Comparison of ENCODE assay signal across 21 cellular contexts in genomic region chr10:69139961-69140360, GRCh38. TPM values are rescaled to one million over a fixed set of nuclear protein-coding genes. Genes with fewer than 3 reads are reported as not detected.
DNase-seq lines count a peak whose midpoint lies in the region; ATAC-seq, FAIRE-seq and TF ChIP-seq lines count a peak whose summit lies in the region.
"Had no signal": no experiment of that assay in that cellular context is flagged by ENCODE, and none has a peak within 500 bp of the region (broad histone marks: within the 10 kb centered on the region; RNA-seq: fewer than 3 reads in every experiment).

No MANE protein-coding gene starts in this region.

- BruUV-seq in K562 (replicated peaks; lab: Mats Ljungman, UMichigan) = no TSS peak

- FAIRE-seq in K562 (lab: Jason Lieb, UNC) = no peak
- FAIRE-seq in kidney (lab: Jason Lieb, UNC) = no peak
- FAIRE-seq: GM12891, GM18507, H1 had no signal

- intact Hi-C loops in K562 (cut with micrococcal nuclease) (no loop called here), kidney (cut with DNase I) (no loop called here)

- TF ChIP-seq EP300 in K562 (IDR thresholded peaks at IDR 0.05; ENCODE audit: low read length) = no peak

- no peaks in the 10 kb centered on the region for H3K27me3 ChIP-seq in K562 (ENCODE audit: control insufficient read depth in 2 of 2, insufficient read depth in 2 of 2, low read length in 2 of 2)

- no peaks in the 10 kb centered on the region; the same call in 1 of the 2 replicates for H4K20me1 ChIP-seq in K562 (replicated peaks; ENCODE audit: control insufficient read depth, insufficient read depth, low read length)

- H3K36me3 Mint-ChIP-seq in T-helper 17 cell (ENCODE audit: low read depth) (peaks cover 2% of the 10 kb centered on the region), chondrocyte (ENCODE audit: low read depth) (peaks cover 10% of the 10 kb centered on the region)

- H3K4me3 Mint-ChIP-seq in T-helper 17 cell = no peak overlapping the region
- no peak overlapping the region for H3K4me3 Mint-ChIP-seq in chondrocyte (ENCODE audit: unreplicated experiment)
- H3K4me3 Mint-ChIP-seq: CD4-positive, CD25-positive, alpha-beta regulatory T cell; CD8-positive, alpha-beta T cell had no signal

- H3K27ac ChIP-seq in K562 (ENCODE audit: extremely low read depth, low read depth, low read length) (no peak overlapping the region), kidney (ENCODE audit: low read depth in 2 of 2, low read length in 2 of 2) (no peak overlapping the region)
- H3K27ac ChIP-seq: C4-2B, GM23248 had no signal

- H3K9ac ChIP-seq in K562 (ENCODE audit: insufficient read depth in 1 of 2, low read depth in 2 of 2, low read length in 2 of 2) = no peak overlapping the region
- no peak overlapping the region for H3K9ac ChIP-seq in kidney (ENCODE audit: low read length in 2 of 2)
- H3K9ac ChIP-seq: GM23248 had no signal

- H3K36me3 ChIP-seq in K562 (ENCODE audit: control insufficient read depth, insufficient read depth, low read length) (peaks cover 43% of the 10 kb centered on the region), kidney (ENCODE audit: control insufficient read depth in 1 of 2, insufficient read depth in 2 of 2, low read length in 2 of 2) (no peaks in the 10 kb centered on the region)

- CTCF ChIA-PET in K562 (lab: Yijun Ruan, JAX; ENCODE audit: low intra/inter-chr PET ratio) = no interaction called here

- H3K27me3 Mint-ChIP-seq in T-helper 17 cell = no peaks in the 10 kb centered on the region
- no peaks in the 10 kb centered on the region for H3K27me3 Mint-ChIP-seq in chondrocyte (ENCODE audit: low read depth)
- H3K27me3 Mint-ChIP-seq: CD4-positive, CD25-positive, alpha-beta regulatory T cell had no signal

- no peak for TF ChIP-seq CTCF in K562 (IDR thresholded peaks at IDR 0.05 in 2 of 3, conservative IDR thresholded peaks at IDR 0.05 in 1 of 3; ENCODE audit: insufficient read depth in 2 of 3, low read depth in 1 of 3, low read length in 3 of 3)
- no peak for TF ChIP-seq CTCF in chondrocyte (IDR thresholded peaks at IDR 0.05)
- TF ChIP-seq CTCF in kidney (IDR thresholded peaks at IDR 0.05; ENCODE audit: borderline replicate concordance, extremely low read depth, insufficient read depth) = no peak

- H3K9me3 ChIP-seq in T-helper 17 cell (ENCODE audit: control insufficient read depth, low read length, poor library complexity, severe bottlenecking) (no peaks in the 10 kb centered on the region), K562 (replicated peaks; ENCODE audit: control insufficient read depth, insufficient read depth, low read depth, low read length) (no peaks in the 10 kb centered on the region), kidney (ENCODE audit: control insufficient read depth in 1 of 2, low read length in 2 of 2) (no peaks in the 10 kb centered on the region)
- H3K9me3 ChIP-seq: Caco-2 had no signal

- H3K4me1 ChIP-seq in K562 (replicated peaks in 1 of 2; ENCODE audit: control insufficient read depth in 2 of 2, insufficient read depth in 2 of 2, low read length in 2 of 2) (no peaks in the 10 kb centered on the region), kidney (ENCODE audit: control insufficient read depth in 1 of 2, insufficient read depth in 1 of 2, low read depth in 1 of 2, low read length in 2 of 2) (no peaks in the 10 kb centered on the region)
- H3K4me1 ChIP-seq: Caco-2 had no signal

- H3K4me1 Mint-ChIP-seq in T-helper 17 cell (peaks cover 23% of the 10 kb centered on the region), chondrocyte (ENCODE audit: low read depth) (no peaks in the 10 kb centered on the region)

- no peak overlapping the region for H3K4me2 ChIP-seq in K562 (ENCODE audit: insufficient read depth, low read length)

- TF ChIP-seq POLR2A in K562 (conservative IDR thresholded peaks at IDR 0.05) = no peak

- DNase-seq in EH (ENCODE audit: low read depth) (peak; percentile 43), EL (peak; percentile 27), T-helper 17 cell (no peak), K562 (ENCODE audit: extremely low read depth in 1 of 4, low spot score in 3 of 4) (no peak), chondrocyte (ENCODE audit: low spot score) (no peak), HuH-7.5 (ENCODE audit: low spot score) (no peak), kidney (no peak)
- DNase-seq: Caco-2; CD4-positive, CD25-positive, alpha-beta regulatory T cell; CD8-positive, alpha-beta T cell; DMS153; DND-41; GF-D8; GM23248; H7; HCEC 1CT had no signal

- in situ Hi-C loops in K562 (cut with MboI) = no loop called here

- no peak for ATAC-seq in T-helper 17 cell
- ATAC-seq in K562 = no peak
- no peak for ATAC-seq in GM21360 (IDR thresholded peaks at IDR 0.05; ENCODE audit: unreplicated experiment)
- ATAC-seq: CD8-positive, alpha-beta T cell had no signal

- H2AFZ ChIP-seq in K562 (ENCODE audit: low read depth, low read length) = no peak overlapping the region
- H2AFZ ChIP-seq: GM23248 had no signal

- TF ChIP-seq RAD21 in K562 (CRISPR knock-in tag; conservative IDR thresholded peaks at IDR 0.05 in 1 of 2, IDR thresholded peaks at IDR 0.05 in 1 of 2) = no peak

- no peaks in the 10 kb centered on the region for H3K9me3 Mint-ChIP-seq in chondrocyte (ENCODE audit: low read depth)
- H3K9me3 Mint-ChIP-seq: CD8-positive, alpha-beta T cell had no signal

- no peak overlapping the region for H3K4me3 ChIP-seq in K562
- H3K4me3 ChIP-seq in kidney (ENCODE audit: low read length in 2 of 2) = no peak overlapping the region
- H3K4me3 ChIP-seq: GM23248 had no signal

- peaks cover 72% of the 10 kb centered on the region for H3K79me2 ChIP-seq in K562 (ENCODE audit: control insufficient read depth, insufficient read depth, low read length)

- no peaks in the 10 kb centered on the region for H3K9me1 ChIP-seq in K562 (ENCODE audit: control insufficient read depth, insufficient read depth, low read length)

- WGBS in K562 (ENCODE audit: insufficient coverage, low coverage, missing lambda C conversion rate) = 79% methylated on average over 2 of the region's 2 CpGs

- H3K27ac Mint-ChIP-seq in T-helper 17 cell (peak overlapping the region; percentile 56), chondrocyte (ENCODE audit: unreplicated experiment) (no peak overlapping the region)
- H3K27ac Mint-ChIP-seq: CD8-positive, alpha-beta T cell had no signal

- POLR2A ChIA-PET in K562 (lab: Yijun Ruan, JAX) = interaction anchor here (0.6 to 1.3 kb wide), 2 partner anchors 15 to 772 kb away, joined by 4 to 5 read pairs; no protein-coding TSS in a partner anchor

RNA-seq across cellular contexts. Expression of gene VPS26A, which starts 16.0 kb away (rescaled TPM):
- total RNA-seq in T-helper 17 cell = 10 to 100 TPM; 28.7 to 36.7 TPM
- total RNA-seq in K562 (2011; cell fraction: chromatin; rRNA removed; ENCODE audit: low replicate concordance) = 5.9 and 44.1 TPM in 2 replicates
- 3.3 and 5.4 TPM in 2 replicates for total RNA-seq in K562 (2011; cell fraction: nucleolus; rRNA removed)
- 12.9 and 27.5 TPM in 2 replicates for total RNA-seq in K562 (2011; cell fraction: nucleoplasm; rRNA removed)
- 41.7 and 47.1 TPM in 2 replicates for total RNA-seq in K562 (2014; rRNA removed)
- total RNA-seq in K562 (2014; rRNA removed; fragmentation: Illumina TruSeq; extraction: Trizol) = 61.6 and 78.9 TPM in 2 replicates
- 52.7 and 58.7 TPM in 2 replicates for total RNA-seq in K562 (2015; rRNA removed; fragmentation: Illumina TruSeq; extraction: Trizol)
- total RNA-seq in K562 (2021) = 80.9 and 83.1 TPM in 2 replicates
- 36.9 and 64.0 TPM in 2 replicates for polyA plus RNA-seq in K562 (2011; rRNA removed)
- polyA plus RNA-seq in K562 (2011; cell fraction: cytosol; rRNA removed) = 4.7 and 13.5 TPM in 2 replicates
- 4.1 and 7.3 TPM in 2 replicates for polyA plus RNA-seq in K562 (2011; cell fraction: nucleus; rRNA removed)
- polyA plus RNA-seq in K562 (2012) = 70.0 and 81.1 TPM in 2 replicates
- polyA plus RNA-seq in K562 (2014; fragmentation: Illumina TruSeq; extraction: Trizol) = 81.9 and 85.9 TPM in 2 replicates
- polyA plus RNA-seq in K562 (2014; fragmentation: Nextera tagmentation; extraction: Ambion mirVana) = 100 to 1,000 TPM; 117 to 137 TPM
- polyA plus RNA-seq in K562 (2014; rRNA removed) = 63.2 and 69.3 TPM in 2 replicates
- polyA minus RNA-seq in K562 (2011; rRNA and poly(A)+ RNA removed) = 40.8 and 41.4 TPM in 2 replicates
- 18.8 and 21.5 TPM in 2 replicates for polyA minus RNA-seq in K562 (2011; cell fraction: cytosol; rRNA and poly(A)+ RNA removed)
- polyA minus RNA-seq in K562 (2011; cell fraction: nucleus; rRNA and poly(A)+ RNA removed) = 2.8 and 6.4 TPM in 2 replicates
- 51.7 to 66.3 TPM (median 61.6 TPM) in 3 replicates for total RNA-seq in chondrocyte
- total RNA-seq in kidney = 52.5 TPM
- polyA plus RNA-seq in kidney (ENCODE audit: insufficient read depth, low read depth, low replicate concordance) = 38.9 TPM

RNA-seq across cellular contexts. Expression of gene SUPV3L1, which starts 40.1 kb away (rescaled TPM):
- total RNA-seq in T-helper 17 cell = 10 to 100 TPM; 42.2 to 64.1 TPM
- 72.0 and 118 TPM in 2 replicates for total RNA-seq in K562 (2011; cell fraction: chromatin; rRNA removed; ENCODE audit: low replicate concordance)
- total RNA-seq in K562 (2011; cell fraction: nucleolus; rRNA removed) = 52.4 and 53.4 TPM in 2 replicates
- 71.7 and 77.1 TPM in 2 replicates for total RNA-seq in K562 (2011; cell fraction: nucleoplasm; rRNA removed)
- 69.9 and 81.4 TPM in 2 replicates for total RNA-seq in K562 (2014; rRNA removed)
- 97.2 and 109 TPM in 2 replicates for total RNA-seq in K562 (2014; rRNA removed; fragmentation: Illumina TruSeq; extraction: Trizol)
- 84.7 and 85.0 TPM in 2 replicates for total RNA-seq in K562 (2015; rRNA removed; fragmentation: Illumina TruSeq; extraction: Trizol)
- 92.6 and 103 TPM in 2 replicates for total RNA-seq in K562 (2021)
- polyA plus RNA-seq in K562 (2011; rRNA removed) = 83.3 and 94.8 TPM in 2 replicates
- 51.6 and 77.5 TPM in 2 replicates for polyA plus RNA-seq in K562 (2011; cell fraction: cytosol; rRNA removed)
- polyA plus RNA-seq in K562 (2011; cell fraction: nucleus; rRNA removed) = 58.7 and 70.3 TPM in 2 replicates
- 57.6 and 58.4 TPM in 2 replicates for polyA plus RNA-seq in K562 (2012)
- polyA plus RNA-seq in K562 (2014; fragmentation: Illumina TruSeq; extraction: Trizol) = 116 and 156 TPM in 2 replicates
- polyA plus RNA-seq in K562 (2014; fragmentation: Nextera tagmentation; extraction: Ambion mirVana) = 10 to 100 TPM; 45.2 to 66.1 TPM
- 93.3 and 106 TPM in 2 replicates for polyA plus RNA-seq in K562 (2014; rRNA removed)
- polyA minus RNA-seq in K562 (2011; rRNA and poly(A)+ RNA removed) = 241 and 312 TPM in 2 replicates
- 89.6 and 115 TPM in 2 replicates for polyA minus RNA-seq in K562 (2011; cell fraction: cytosol; rRNA and poly(A)+ RNA removed)
- 27.6 and 48.0 TPM in 2 replicates for polyA minus RNA-seq in K562 (2011; cell fraction: nucleus; rRNA and poly(A)+ RNA removed)
- 24.1 to 28.6 TPM (median 27.4 TPM) in 3 replicates for total RNA-seq in chondrocyte
- 25.1 TPM for total RNA-seq in kidney
- 48.3 TPM for polyA plus RNA-seq in kidney (ENCODE audit: insufficient read depth, low read depth, low replicate concordance)

RNA-seq across cellular contexts. Expression of gene SRGN, which starts 52.1 kb away (rescaled TPM):
- total RNA-seq in T-helper 17 cell (100 to 1,000 TPM; 382 to 467 TPM), K562 (2014; rRNA removed) (147 and 180 TPM in 2 replicates), K562 (2014; rRNA removed; fragmentation: Illumina TruSeq; extraction: Trizol) (256 and 289 TPM in 2 replicates), K562 (2015; rRNA removed; fragmentation: Illumina TruSeq; extraction: Trizol) (149 and 165 TPM in 2 replicates), K562 (2021) (173 and 193 TPM in 2 replicates), chondrocyte (10.3 to 16.1 TPM (median 16.0 TPM) in 3 replicates), kidney (130 TPM)
- total RNA-seq in K562 (2011; cell fraction: chromatin; rRNA removed; ENCODE audit: low replicate concordance) = 88.1 and 137 TPM in 2 replicates
- 154 and 205 TPM in 2 replicates for total RNA-seq in K562 (2011; cell fraction: nucleolus; rRNA removed)
- 184 and 200 TPM in 2 replicates for total RNA-seq in K562 (2011; cell fraction: nucleoplasm; rRNA removed)
- polyA plus RNA-seq in K562 (2011; rRNA removed) (124 and 136 TPM in 2 replicates), K562 (2014; fragmentation: Illumina TruSeq; extraction: Trizol) (259 and 284 TPM in 2 replicates), K562 (2014; fragmentation: Nextera tagmentation; extraction: Ambion mirVana) (100 to 1,000 TPM; 275 to 304 TPM), K562 (2014; rRNA removed) (169 and 189 TPM in 2 replicates), kidney (ENCODE audit: insufficient read depth, low read depth, low replicate concordance) (65.7 TPM)
- polyA plus RNA-seq in K562 (2011; cell fraction: cytosol; rRNA removed) = 61.8 and 105 TPM in 2 replicates
- 20.2 and 32.5 TPM in 2 replicates for polyA plus RNA-seq in K562 (2011; cell fraction: nucleus; rRNA removed)
- 208 and 216 TPM in 2 replicates for polyA plus RNA-seq in K562 (2012)
- 80.5 and 89.5 TPM in 2 replicates for polyA minus RNA-seq in K562 (2011; rRNA and poly(A)+ RNA removed)
- polyA minus RNA-seq in K562 (2011; cell fraction: cytosol; rRNA and poly(A)+ RNA removed) = 42.2 and 44.1 TPM in 2 replicates
- polyA minus RNA-seq in K562 (2011; cell fraction: nucleus; rRNA and poly(A)+ RNA removed) = 5.8 and 12.2 TPM in 2 replicates
- total RNA-seq: Caco-2, H1, H7 had no signal

Comparison
In these comparisons a context has a peak if more than half of its experiments do, and no peak if none do; other contexts are left out.
1. DNase-seq: peak in EH (single experiment) and EL (single experiment); none in T-helper 17 cell (0 of 3), K562 (0 of 4), chondrocyte (single experiment), HuH-7.5 (single experiment) and kidney (single experiment).